In genomic region chr1:64527191-64527590, GRCh38 we compare ENCODE assay signal across 20 cellular contexts. TPM values are rescaled to one million over a fixed set of nuclear protein-coding genes. Genes with fewer than 3 reads are reported as not detected.
A peak's percentile ranks its signal among the peaks of the same experiment; 100 is the strongest.
DNase-seq lines count a peak whose midpoint lies in the region; ATAC-seq and TF ChIP-seq lines count a peak whose summit lies in the region.
"Had no signal": no experiment of that assay in that cellular context is flagged by ENCODE, and none has a peak within 500 bp of the region (broad histone marks: within the 10 kb centered on the region; RNA-seq: fewer than 3 reads in every experiment).

No MANE protein-coding gene starts in this region.

- H3K27me3 ChIP-seq in GM23338 (ENCODE audit: insufficient read depth) (no peaks in the 10 kb centered on the region), neural progenitor cell (no peaks in the 10 kb centered on the region), aorta (ENCODE audit: control insufficient read depth in 1 of 2, insufficient read depth in 2 of 2, low read length in 1 of 2) (no peaks in the 10 kb centered on the region), WERI-Rb-1 (ENCODE audit: insufficient read depth, low read depth, severe bottlenecking) (no peaks in the 10 kb centered on the region)
- H3K27me3 ChIP-seq: foreskin keratinocyte, testis had no signal

- ATAC-seq in GM23338 (peak; percentile 33), HG02763 (IDR thresholded peaks at IDR 0.05; ENCODE audit: unreplicated experiment) (no peak), aorta (ENCODE audit: low FRiP score) (no peak)
- ATAC-seq in activated CD4-positive, CD25-positive, alpha-beta regulatory T cell treated with anti-CD3 and anti-CD28 coated beads, Interleukin-2, amount 50 U/mL, for 24 hours: no peak
- ATAC-seq: activated CD8-positive, alpha-beta memory T cell treated with anti-CD3 and anti-CD28 coated beads, Interleukin-2, amount 10 ng/mL, durations not matched to agents 7 days and 5 days had no signal

- H3K9me3 ChIP-seq in neural progenitor cell (ENCODE audit: low read depth) (no peaks in the 10 kb centered on the region), aorta (ENCODE audit: control insufficient read depth, low read length) (no peaks in the 10 kb centered on the region), WERI-Rb-1 (ENCODE audit: severe bottlenecking) (no peaks in the 10 kb centered on the region)
- H3K9me3 ChIP-seq: left ventricle myocardium inferior, testis had no signal

- H3K79me2 ChIP-seq in GM23338 (replicated peaks; ENCODE audit: insufficient read depth) (peaks cover 98% of the 10 kb centered on the region), neural progenitor cell (ENCODE audit: low read depth) (peaks cover 100% of the 10 kb centered on the region)

- no peak for TF ChIP-seq CTCF in GM23338 (conservative IDR thresholded peaks at IDR 0.05; ENCODE audit: low read depth in 2 of 2)
- no peak for TF ChIP-seq CTCF in MCF 10A (IDR thresholded peaks at IDR 0.05; ENCODE audit: unreplicated experiment)
- no peak for TF ChIP-seq CTCF in neural progenitor cell (IDR thresholded peaks at IDR 0.05)
- TF ChIP-seq CTCF in WERI-Rb-1 (IDR thresholded peaks at IDR 0.05; ENCODE audit: low read depth, low read length): no peak

- H3K4me2 ChIP-seq in GM23338 (peak overlapping the region; percentile 56), neural progenitor cell (no peak overlapping the region)

- WGBS in aorta, 2 donors: 96 to 97% methylated on average over 8 of the region's 8 CpGs

- no peak overlapping the region for H3K9ac ChIP-seq in neural progenitor cell

- DNase-seq in GM23338 (ENCODE audit: low spot score): no peak
- peak; percentile 14 for DNase-seq in NOMO-1 treated with dmso at 0.1 percent for 144 hours (lab: John Stamatoyannopoulos, UW; ENCODE audit: unreplicated experiment)
- no peak for DNase-seq in MCF 10A (ENCODE audit: unreplicated experiment)
- DNase-seq in neural progenitor cell (ENCODE audit: low spot score): no peak
- no peak for DNase-seq in aorta
- DNase-seq in WERI-Rb-1: no peak
- DNase-seq: activated CD8-positive, alpha-beta memory T cell treated with anti-CD3 and anti-CD28 coated beads, Interleukin-2, amount 10 ng/mL, durations not matched to agents 7 days and 5 days; activated effector memory CD4-positive, alpha-beta T cell treated with anti-CD3 and anti-CD28 coated beads, Interleukin-2, amount 50 U/mL, for 16 hours; CD4-positive, CD25-positive, alpha-beta regulatory T cell; foreskin keratinocyte; GF-D8; left ventricle myocardium inferior; NCI-H1694 treated with DMSO at 0.1 percent for 48 hours; NCI-H2171 treated with DMSO at 0.1 percent for 48 hours; NCI-H526; posterior cingulate gyrus; testis had no signal

- H3K4me1 Mint-ChIP-seq in GM23338: peaks cover 82% of the 10 kb centered on the region
- peaks cover 38% of the 10 kb centered on the region for H3K4me1 Mint-ChIP-seq in MCF 10A (ENCODE audit: insufficient read depth, unreplicated experiment)
- H3K4me1 Mint-ChIP-seq in neural progenitor cell: peaks cover 70% of the 10 kb centered on the region
- H3K4me1 Mint-ChIP-seq: activated CD8-positive, alpha-beta memory T cell treated with anti-CD3 and anti-CD28 coated beads, Interleukin-2, amount 10 ng/mL, durations not matched to agents 7 days and 5 days had no signal

- no TSS peak for BruUV-seq in MCF 10A (replicated peaks; lab: Mats Ljungman, UMichigan)

- H2AFZ ChIP-seq in GM23338 (no peak overlapping the region), neural progenitor cell (replicated peaks) (no peak overlapping the region)

- no peak overlapping the region for H3K4me3 ChIP-seq in GM23338
- H3K4me3 ChIP-seq in neural progenitor cell: no peak overlapping the region
- no peak overlapping the region for H3K4me3 ChIP-seq in aorta (ENCODE audit: low read length in 2 of 2)
- no peak overlapping the region for H3K4me3 ChIP-seq in WERI-Rb-1 (ENCODE audit: low read depth, low read length)
- H3K4me3 ChIP-seq: left ventricle myocardium inferior, testis had no signal

- H3K27ac ChIP-seq in GM23338 (ENCODE audit: low read depth) (no peak overlapping the region), neural progenitor cell (no peak overlapping the region), aorta (ENCODE audit: low read depth in 1 of 2, low read length in 2 of 2) (no peak overlapping the region), WERI-Rb-1 (no peak overlapping the region)
- H3K27ac ChIP-seq: foreskin keratinocyte, testis had no signal

- no peaks in the 10 kb centered on the region for H3K9me2 ChIP-seq in GM23338 (ENCODE audit: insufficient read depth)

- peak overlapping the region; percentile 23; the same call in 1 of the 2 replicates for H3K27ac Mint-ChIP-seq in GM23338
- peak overlapping the region; percentile 80 for H3K27ac Mint-ChIP-seq in MCF 10A (ENCODE audit: low read depth, unreplicated experiment)
- H3K27ac Mint-ChIP-seq in neural progenitor cell: peak overlapping the region; percentile 26
- H3K27ac Mint-ChIP-seq: activated CD8-positive, alpha-beta memory T cell treated with anti-CD3 and anti-CD28 coated beads, Interleukin-2, amount 10 ng/mL, durations not matched to agents 7 days and 5 days; CD4-positive, CD25-positive, alpha-beta regulatory T cell had no signal

- intact Hi-C loops in MCF 10A (cut with micrococcal nuclease): no loop called here
- intact Hi-C loops in aorta (cut with DNase I): no loop called here

- POLR2A ChIA-PET in MCF 10A (lab: Yijun Ruan, JAX): interaction anchor here (0.7 to 3.4 kb wide), 3 partner anchors 11 to 52 kb away, joined by 3 to 15 read pairs (median 6); no protein-coding TSS in a partner anchor

- peaks cover 22% of the 10 kb centered on the region for H4K20me1 ChIP-seq in GM23338 (replicated peaks; ENCODE audit: insufficient read depth)
- peaks cover 35% of the 10 kb centered on the region for H4K20me1 ChIP-seq in neural progenitor cell (ENCODE audit: low read depth)

- H3K4me3 Mint-ChIP-seq in GM23338 (no peak overlapping the region), MCF 10A (ENCODE audit: unreplicated experiment) (no peak overlapping the region), neural progenitor cell (no peak overlapping the region)
- H3K4me3 Mint-ChIP-seq: activated CD8-positive, alpha-beta memory T cell treated with anti-CD3 and anti-CD28 coated beads, Interleukin-2, amount 10 ng/mL, durations not matched to agents 7 days and 5 days; neural crest cell had no signal

- H3F3A ChIP-seq in GM23338 (replicated peaks; ENCODE audit: low read depth) (no peaks in the 10 kb centered on the region), neural progenitor cell (ENCODE audit: low read depth) (peaks cover 3% of the 10 kb centered on the region)

- CTCF ChIA-PET in MCF 10A (lab: Yijun Ruan, JAX): no interaction called here

- H3K36me3 Mint-ChIP-seq in GM23338 (ENCODE audit: low read depth): no peaks in the 10 kb centered on the region; the same call in 2 of the 3 replicates
- no peaks in the 10 kb centered on the region for H3K36me3 Mint-ChIP-seq in MCF 10A (ENCODE audit: insufficient read depth, unreplicated experiment)
- H3K36me3 Mint-ChIP-seq in neural progenitor cell: peaks cover 18% of the 10 kb centered on the region
- H3K36me3 Mint-ChIP-seq: activated CD8-positive, alpha-beta memory T cell treated with anti-CD3 and anti-CD28 coated beads, Interleukin-2, amount 10 ng/mL, durations not matched to agents 7 days and 5 days had no signal

- H3K4me1 ChIP-seq in GM23338 (ENCODE audit: insufficient read depth) (peaks cover 91% of the 10 kb centered on the region), neural progenitor cell (peaks cover 46% of the 10 kb centered on the region), aorta (ENCODE audit: control insufficient read depth in 1 of 2, insufficient read depth in 2 of 2, low read length in 2 of 2) (peaks cover 0 to 3% of the 10 kb centered on the region in 2 donors)

- no peaks in the 10 kb centered on the region for H3K36me3 ChIP-seq in GM23338 (ENCODE audit: insufficient read depth)
- H3K36me3 ChIP-seq in neural progenitor cell: no peaks in the 10 kb centered on the region
- no peaks in the 10 kb centered on the region for H3K36me3 ChIP-seq in aorta (ENCODE audit: control insufficient read depth in 1 of 2, insufficient read depth in 2 of 2, low read length in 1 of 2)
- H3K36me3 ChIP-seq in WERI-Rb-1: no peaks in the 10 kb centered on the region
- H3K36me3 ChIP-seq: left ventricle myocardium inferior had no signal

- H3K9me3 Mint-ChIP-seq in GM23338 (no peaks in the 10 kb centered on the region), MCF 10A (ENCODE audit: unreplicated experiment) (no peaks in the 10 kb centered on the region), neural progenitor cell (peaks cover 4% of the 10 kb centered on the region)
- H3K9me3 Mint-ChIP-seq: CD4-positive, CD25-positive, alpha-beta regulatory T cell had no signal

- H3K27me3 Mint-ChIP-seq in GM23338 (ENCODE audit: insufficient read depth, low read depth, poor library complexity) (no peaks in the 10 kb centered on the region), MCF 10A (ENCODE audit: insufficient read depth, unreplicated experiment) (no peaks in the 10 kb centered on the region), neural progenitor cell (ENCODE audit: insufficient read depth, low read depth) (peaks cover 3% of the 10 kb centered on the region)
- H3K27me3 Mint-ChIP-seq: CD4-positive, CD25-positive, alpha-beta regulatory T cell had no signal

RNA-seq across cellular contexts. Expression of gene CACHD1, which starts 57.3 kb away (rescaled TPM):
- total RNA-seq in GM23338 (2014; rRNA removed; shearing (Covaris generic)): 40.7 and 43.7 TPM in 2 replicates
- polyA plus RNA-seq in GM23338 (2016; fragmentation: Nextera tagmentation; extraction: Ambion mirVana): 10.9 and 12.6 TPM in 2 replicates
- 2.9 and 3.9 TPM in 2 replicates for total RNA-seq in MCF 10A (2022)
- 49.9 and 61.0 TPM in 2 replicates for total RNA-seq in neural progenitor cell (ENCODE audit: low replicate concordance)
- total RNA-seq in aorta: 10 to 100 TPM in 1 of 2 donors, 1 to 10 TPM in 1; 7.7 to 26.5 TPM
- 1 to 10 TPM; 1.4 to 2.3 TPM for polyA plus RNA-seq in aorta

Comparison
In these comparisons a context has a peak if more than half of its experiments do, and no peak if none do; other contexts are left out.
1. H3K27ac Mint-ChIP-seq: peak in every context shown above with its lines; median percentile 80 in MCF 10A; 26 in neural progenitor cell; 23 in GM23338.